In the genomic region with DNA sequence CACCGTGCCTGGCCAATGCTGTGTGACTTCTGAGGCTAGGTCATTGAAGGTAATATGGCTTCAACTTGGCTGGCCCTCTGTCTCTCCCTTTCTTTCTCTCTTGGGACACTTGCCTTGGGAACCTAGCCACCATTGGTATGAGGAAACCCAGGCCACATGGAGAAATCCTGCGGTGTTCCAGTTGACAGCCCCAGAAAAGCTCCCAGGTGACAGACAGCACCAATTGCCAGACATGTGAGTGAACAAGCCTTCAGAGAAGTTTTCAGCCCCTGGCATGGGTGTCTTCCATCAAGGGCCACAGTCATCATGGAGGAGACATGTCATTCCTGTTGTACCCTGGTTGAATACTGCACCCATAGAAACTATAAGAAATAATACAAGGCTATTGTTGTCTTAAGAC, we compare ENCODE assay signal across 8 cellular contexts.
"Had no signal": no experiment of that assay in that cellular context is flagged by ENCODE, and none has a peak within 500 bp of the region (broad histone marks: within the 10 kb centered on the region; RNA-seq: fewer than 3 reads in every experiment).

No MANE protein-coding gene starts in this region.

- H3K27ac ChIP-seq: GM23248 had no signal

- H3K36me3 ChIP-seq: HAP-1 had no signal

- H3K9ac ChIP-seq: GM23248 had no signal

- DNase-seq: GM23248, GOT3, H7, H9, HCEC 1CT, HFFc6 had no signal

- H2AFZ ChIP-seq: GM23248, GM23338 had no signal

- H3K4me3 ChIP-seq: GM23248, GM23338, HAP-1 had no signal

- H3K4me2 ChIP-seq: GM23338 had no signal

- H3K4me1 ChIP-seq: HAP-1 had no signal

- H3K9me3 ChIP-seq: HAP-1 had no signal
